ENCODE assay signal across 8 cellular contexts in the genomic region with DNA sequence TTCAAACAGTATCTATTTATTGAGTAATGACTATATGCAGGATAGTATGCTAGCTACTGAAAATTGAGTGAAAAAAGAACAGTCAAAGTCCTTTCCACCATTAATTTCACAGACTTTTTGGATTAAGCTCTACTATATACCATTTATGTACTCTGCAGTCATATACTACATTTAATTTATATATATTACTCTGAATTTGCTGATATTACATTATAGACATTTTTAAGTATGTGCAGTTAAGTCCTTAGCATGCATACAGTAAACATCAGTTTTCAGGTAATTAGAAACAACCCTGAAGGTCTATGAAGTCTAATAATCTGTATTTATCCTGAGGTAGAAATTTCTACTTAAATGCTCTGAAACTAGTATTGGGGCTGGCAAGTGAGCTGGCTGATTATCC.
"Had no signal": no experiment of that assay in that cellular context is flagged by ENCODE, and none has a peak within 500 bp of the region (broad histone marks: within the 10 kb centered on the region; RNA-seq: fewer than 3 reads in every experiment).

No MANE protein-coding gene starts in this region.

- H3K4me3 Mint-ChIP-seq: IgD-negative memory B cell had no signal

- DNase-seq: IMR-90, KBM-7, KG1 had no signal

- H3K4me1 Mint-ChIP-seq: IgD-negative memory B cell had no signal

- H3K27me3 Mint-ChIP-seq: IgD-negative memory B cell had no signal

- ATAC-seq: HepG2 had no signal

- H3K27ac Mint-ChIP-seq: IgD-negative memory B cell had no signal

- H3K9ac ChIP-seq: KMS-11 had no signal

- FAIRE-seq: HepG2, HTR-8/SVneo had no signal

- H3K27ac ChIP-seq: HL-60, KMS-11 had no signal

- H3K4me2 ChIP-seq: KMS-11 had no signal
